Comparison of ENCODE assay signal across 17 cellular contexts in genomic region chr3:30904986-30905385, GRCh38. TPM values are rescaled to one million over a fixed set of nuclear protein-coding genes. Genes with fewer than 3 reads are reported as not detected.
A peak's percentile ranks its signal among the peaks of the same experiment; 100 is the strongest.
DNase-seq lines count a peak whose midpoint lies in the region; ATAC-seq and TF ChIP-seq lines count a peak whose summit lies in the region.
"Had no signal": no experiment of that assay in that cellular context is flagged by ENCODE, and none has a peak within 500 bp of the region (broad histone marks: within the 10 kb centered on the region; RNA-seq: fewer than 3 reads in every experiment).

No MANE protein-coding gene starts in this region.

- H3K4me1 Mint-ChIP-seq in naive thymus-derived CD4-positive, alpha-beta T cell, result no peaks in the 10 kb centered on the region

- intact Hi-C loops in psoas muscle (cut with DNase I), result no loop called here
- intact Hi-C loops in naive thymus-derived CD4-positive, alpha-beta T cell (cut with micrococcal nuclease), result no loop called here

- H3K4me3 ChIP-seq in MG63, result no peak overlapping the region
- H3K4me3 ChIP-seq in psoas muscle, result no peak overlapping the region
- no peak overlapping the region for H3K4me3 ChIP-seq in BE2C (ENCODE audit: low read depth, low read length)
- no peak overlapping the region for H3K4me3 ChIP-seq in naive thymus-derived CD4-positive, alpha-beta T cell (ENCODE audit: low read length)
- H3K4me3 ChIP-seq: HAP-1 had no signal

- peaks cover 0 to 8% (median 0%) of the 10 kb centered on the region in 11 donors for H3K9me3 Mint-ChIP-seq in naive thymus-derived CD4-positive, alpha-beta T cell

- no peaks in the 10 kb centered on the region for H3K27me3 ChIP-seq in MG63
- H3K27me3 ChIP-seq in psoas muscle (ENCODE audit: insufficient read depth in 3 of 3, low read length in 2 of 3), result no peaks in the 10 kb centered on the region
- H3K27me3 ChIP-seq in BE2C, result no peaks in the 10 kb centered on the region
- no peaks in the 10 kb centered on the region for H3K27me3 ChIP-seq in naive thymus-derived CD4-positive, alpha-beta T cell (ENCODE audit: control insufficient read depth in 2 of 2, insufficient read depth in 2 of 2, low read length in 2 of 2)

- no peak overlapping the region for H3K4me3 Mint-ChIP-seq in naive thymus-derived CD4-positive, alpha-beta T cell

- WGBS in psoas muscle, 3 donors, result 31 to 34% (median 34%) methylated on average over 4 of the region's 4 CpGs

- DNase-seq in EL (peak; percentile 22), MG63 (peak; percentile 57), iris pigment epithelial cell (ENCODE audit: low read depth) (peak; percentile 28), psoas muscle (no peak), germinal center (ENCODE audit: low spot score) (no peak), BE2C (no peak)
- DNase-seq in naive thymus-derived CD4-positive, alpha-beta T cell, result no peak
- DNase-seq: NCI-H1436 treated with DMSO at 0.1 percent for 48 hours, NCI-H2081 treated with DMSO at 0.1 percent for 48 hours, NCI-H510A, NCI-H82, PC-3 had no signal

- POLR2A ChIA-PET in naive thymus-derived CD4-positive, alpha-beta T cell (lab: Charles Lee), result interaction anchor here (0.7 kb wide), 1 partner anchor 427 kb away, joined by 3 read pairs; no protein-coding TSS in a partner anchor

- CTCF ChIA-PET in naive thymus-derived CD4-positive, alpha-beta T cell (lab: Charles Lee), result no interaction called here

- H3K9me3 ChIP-seq in MG63 (no peaks in the 10 kb centered on the region), psoas muscle (no peaks in the 10 kb centered on the region), BE2C (no peaks in the 10 kb centered on the region)
- no peaks in the 10 kb centered on the region for H3K9me3 ChIP-seq in naive thymus-derived CD4-positive, alpha-beta T cell (ENCODE audit: control insufficient read depth in 2 of 3, low read length in 3 of 3)
- H3K9me3 ChIP-seq: HAP-1 had no signal

- H3K27me3 Mint-ChIP-seq in naive thymus-derived CD4-positive, alpha-beta T cell, result no peaks in the 10 kb centered on the region

- no peak overlapping the region for H3K27ac Mint-ChIP-seq in naive thymus-derived CD4-positive, alpha-beta T cell

- peaks cover 3% of the 10 kb centered on the region for H3K4me1 ChIP-seq in psoas muscle
- no peaks in the 10 kb centered on the region for H3K4me1 ChIP-seq in BE2C
- no peaks in the 10 kb centered on the region for H3K4me1 ChIP-seq in naive thymus-derived CD4-positive, alpha-beta T cell (ENCODE audit: control insufficient read depth in 2 of 2, insufficient read depth in 2 of 2, low read length in 2 of 2)

- no peaks in the 10 kb centered on the region for H3K36me3 Mint-ChIP-seq in naive thymus-derived CD4-positive, alpha-beta T cell

- H3K27ac ChIP-seq in psoas muscle, result no peak overlapping the region
- H3K27ac ChIP-seq in naive thymus-derived CD4-positive, alpha-beta T cell (ENCODE audit: low read depth, low read length), result no peak overlapping the region
- H3K27ac ChIP-seq: HL-60, RWPE1 had no signal

- TF ChIP-seq CTCF in psoas muscle (IDR thresholded peaks at IDR 0.05) (no peak), BE2C (IDR thresholded peaks at IDR 0.05; ENCODE audit: low read depth, low read length) (no peak)

- ATAC-seq in psoas muscle (peak in 3 of 4 donors; percentile 52 to 80 (median 76)), GM21528 (IDR thresholded peaks at IDR 0.05; ENCODE audit: low FRiP score, unreplicated experiment) (no peak)
- no peak for ATAC-seq in naive thymus-derived CD4-positive, alpha-beta T cell
- ATAC-seq: PC-3 had no signal

- H3K36me3 ChIP-seq in MG63 (no peaks in the 10 kb centered on the region), psoas muscle (ENCODE audit: insufficient read depth in 1 of 2, low read depth in 1 of 2) (no peaks in the 10 kb centered on the region), BE2C (no peaks in the 10 kb centered on the region)
- no peaks in the 10 kb centered on the region for H3K36me3 ChIP-seq in naive thymus-derived CD4-positive, alpha-beta T cell (ENCODE audit: control insufficient read depth in 2 of 3, insufficient read depth in 3 of 3, low read length in 3 of 3)
- H3K36me3 ChIP-seq: HAP-1 had no signal

RNA-seq across cellular contexts. Expression of gene GADL1, which starts 10.5 kb away (rescaled TPM):
- not detected in 2 replicates for total RNA-seq in MG63 (2014; rRNA removed; shearing (Covaris generic); ENCODE audit: low replicate concordance)
- total RNA-seq in psoas muscle, result 1 to 10 TPM in 3 of 4 donors, under 1 TPM in 1; 0.96 to 5.6 (median 1.5) TPM
- 1 to 10 TPM in 2 of 3 donors, under 1 TPM in 1; 0.89 to 4.0 (median 1.5) TPM for polyA plus RNA-seq in psoas muscle
- not detected for polyA plus RNA-seq in BE2C (2012; ENCODE audit: insufficient read depth, insufficient read length, low read depth)
- not detected for total RNA-seq in naive thymus-derived CD4-positive, alpha-beta T cell
- not detected for polyA plus RNA-seq in naive thymus-derived CD4-positive, alpha-beta T cell
- total RNA-seq: PC-3 had no signal
- polyA plus RNA-seq: BJ had no signal

Comparison
In these comparisons a context has a peak if more than half of its experiments do, and no peak if none do; other contexts are left out.
1. DNase-seq: peak in EL (single experiment), MG63 (single experiment) and iris pigment epithelial cell (single experiment); none in psoas muscle (0 of 2), germinal center (single experiment), BE2C (single experiment) and naive thymus-derived CD4-positive, alpha-beta T cell (0 of 9).
2. ATAC-seq: peak in psoas muscle (3 of 4); none in GM21528 (single experiment) and naive thymus-derived CD4-positive, alpha-beta T cell (single experiment).